2 cellular contexts compared by ENCODE assay signal in the genomic region with DNA sequence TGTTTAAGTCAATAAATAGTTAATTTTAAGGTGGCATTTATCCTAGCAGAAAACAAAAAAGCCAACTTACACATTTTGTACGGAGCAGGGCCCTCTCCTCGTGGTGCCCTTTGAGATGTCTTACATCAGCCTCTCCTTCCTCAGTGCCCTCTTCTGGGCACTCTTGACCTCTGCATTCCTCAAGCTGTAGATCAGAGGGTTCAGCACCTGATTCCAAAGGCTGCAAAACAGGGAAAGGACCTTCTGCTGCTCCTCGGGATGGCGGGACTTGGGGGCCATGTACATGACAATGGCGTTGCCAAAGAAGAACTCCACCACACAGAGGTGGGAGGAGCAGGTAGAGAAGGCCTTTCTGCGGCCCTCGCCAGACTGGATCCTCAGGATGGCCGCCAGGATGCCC.
TF ChIP-seq lines count a peak whose summit lies in the region.

No MANE protein-coding gene starts in this region.

TF ChIP-seq in GM23338, 12 proteins besides CTCF, POLR2A, EP300 and RAD21:
- TF ChIP-seq, protein P1, sequence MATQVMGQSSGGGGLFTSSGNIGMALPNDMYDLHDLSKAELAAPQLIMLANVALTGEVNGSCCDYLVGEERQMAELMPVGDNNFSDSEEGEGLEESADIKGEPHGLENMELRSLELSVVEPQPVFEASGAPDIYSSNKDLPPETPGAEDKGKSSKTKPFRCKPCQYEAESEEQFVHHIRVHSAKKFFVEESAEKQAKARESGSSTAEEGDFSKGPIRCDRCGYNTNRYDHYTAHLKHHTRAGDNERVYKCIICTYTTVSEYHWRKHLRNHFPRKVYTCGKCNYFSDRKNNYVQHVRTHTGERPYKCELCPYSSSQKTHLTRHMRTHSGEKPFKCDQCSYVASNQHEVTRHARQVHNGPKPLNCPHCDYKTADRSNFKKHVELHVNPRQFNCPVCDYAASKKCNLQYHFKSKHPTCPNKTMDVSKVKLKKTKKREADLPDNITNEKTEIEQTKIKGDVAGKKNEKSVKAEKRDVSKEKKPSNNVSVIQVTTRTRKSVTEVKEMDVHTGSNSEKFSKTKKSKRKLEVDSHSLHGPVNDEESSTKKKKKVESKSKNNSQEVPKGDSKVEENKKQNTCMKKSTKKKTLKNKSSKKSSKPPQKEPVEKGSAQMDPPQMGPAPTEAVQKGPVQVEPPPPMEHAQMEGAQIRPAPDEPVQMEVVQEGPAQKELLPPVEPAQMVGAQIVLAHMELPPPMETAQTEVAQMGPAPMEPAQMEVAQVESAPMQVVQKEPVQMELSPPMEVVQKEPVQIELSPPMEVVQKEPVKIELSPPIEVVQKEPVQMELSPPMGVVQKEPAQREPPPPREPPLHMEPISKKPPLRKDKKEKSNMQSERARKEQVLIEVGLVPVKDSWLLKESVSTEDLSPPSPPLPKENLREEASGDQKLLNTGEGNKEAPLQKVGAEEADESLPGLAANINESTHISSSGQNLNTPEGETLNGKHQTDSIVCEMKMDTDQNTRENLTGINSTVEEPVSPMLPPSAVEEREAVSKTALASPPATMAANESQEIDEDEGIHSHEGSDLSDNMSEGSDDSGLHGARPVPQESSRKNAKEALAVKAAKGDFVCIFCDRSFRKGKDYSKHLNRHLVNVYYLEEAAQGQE (IDR thresholded peaks at IDR 0.05; ENCODE audit: unreplicated experiment), result no peak
- TF ChIP-seq ZNF114 (CRISPR knock-in tag; IDR thresholded peaks at IDR 0.05) (no peak), EZH2 (IDR thresholded peaks at IDR 0.05; ENCODE audit: low read depth, unreplicated experiment) (no peak), EZH2phosphoT487 (IDR thresholded peaks at IDR 0.05; ENCODE audit: unreplicated experiment) (no peak), NANOG (IDR thresholded peaks at IDR 0.05; ENCODE audit: borderline replicate concordance) (no peak), ZNF331 (CRISPR knock-in tag; IDR thresholded peaks at IDR 0.05; ENCODE audit: low read depth) (no peak)
TF ChIP-seq in GM23338: peak in this region for 0.

TF ChIP-seq in H1, 55 proteins besides CTCF, POLR2A, EP300 and RAD21:
- no peak for TF ChIP-seq HDAC2 (IDR thresholded peaks at IDR 0.05; ENCODE audit: borderline replicate concordance in 1 of 2, low read depth in 2 of 2, low read length in 2 of 2)
- TF ChIP-seq TEAD4 (IDR thresholded peaks at IDR 0.05; ENCODE audit: low read depth, low read length), result 0 out of 2 replicates have a peak, but pooled peaks have one; percentile 21
